ENCODE assay signal across 1 cellular context in genomic region chr13:46129124-46129523, GRCh38.
TF ChIP-seq lines count a peak whose summit lies in the region.

No MANE protein-coding gene starts in this region.

TF ChIP-seq in GM23338, 12 proteins besides CTCF, POLR2A, EP300 and RAD21 (continued from another document):
- TF ChIP-seq ETS1 (IDR thresholded peaks at IDR 0.05) = no peak
- no peak for TF ChIP-seq STAT1 (IDR thresholded peaks at IDR 0.05; ENCODE audit: unreplicated experiment)
- TF ChIP-seq ZNF331 (CRISPR knock-in tag; IDR thresholded peaks at IDR 0.05; ENCODE audit: low read depth) = no peak
- TF ChIP-seq REST (IDR thresholded peaks at IDR 0.05; ENCODE audit: unreplicated experiment) = no peak
- no peak for TF ChIP-seq ZNF114 (CRISPR knock-in tag; IDR thresholded peaks at IDR 0.05)
